ENCODE assay signal across 25 cellular contexts in genomic region chr1:119442756-119443155, GRCh38. TPM values are rescaled to one million over a fixed set of nuclear protein-coding genes. Genes with fewer than 3 reads are reported as not detected.
A peak's percentile ranks its signal among the peaks of the same experiment; 100 is the strongest.
DNase-seq lines count a peak whose midpoint lies in the region; ATAC-seq, FAIRE-seq and TF ChIP-seq lines count a peak whose summit lies in the region.
"Had no signal": no experiment of that assay in that cellular context is flagged by ENCODE, and none has a peak within 500 bp of the region (broad histone marks: within the 10 kb centered on the region; RNA-seq: fewer than 3 reads in every experiment).

No MANE protein-coding gene starts in this region.

- 0% methylated on average over 6 of the region's 6 CpGs for WGBS in K562 (ENCODE audit: insufficient coverage, low coverage, missing lambda C conversion rate)

- H3K4me2 ChIP-seq in K562 (ENCODE audit: insufficient read depth, low read length) (no peak overlapping the region), keratinocyte (ENCODE audit: control insufficient read depth, extremely low read depth, insufficient read depth, low read depth, low read length) (no peak overlapping the region)
- H3K4me2 ChIP-seq: A549; BLaER1 treated with 17β-estradiol and CSF1 and Interleukin-3, amounts not matched to agents 10 nM and 100 nM had no signal

- no peaks in the 10 kb centered on the region for H3K27me3 Mint-ChIP-seq in Caco-2 (ENCODE audit: insufficient read depth, unreplicated experiment)

- no peak for TF ChIP-seq EP300 in K562 (IDR thresholded peaks at IDR 0.05; ENCODE audit: low read length)

- no peak overlapping the region for H3K27ac ChIP-seq in K562 (ENCODE audit: extremely low read depth, low read depth, low read length)
- H3K27ac ChIP-seq in keratinocyte (ENCODE audit: control insufficient read depth, insufficient read depth, low read length): no peak overlapping the region
- H3K27ac ChIP-seq: A549; BLaER1 treated with 17β-estradiol and CSF1 and Interleukin-3, amounts not matched to agents 10 nM and 100 nM; GM23248 had no signal

- dilution Hi-C loops in keratinocyte (cut with MboI; ENCODE audit: extremely low pct_ligation_motif_present, low sequenced_read_pairs): no loop called here

- H3K9me3 Mint-ChIP-seq in Caco-2 (ENCODE audit: unreplicated experiment): no peaks in the 10 kb centered on the region
- H3K9me3 Mint-ChIP-seq: CD4-positive, alpha-beta T cell had no signal

- H3K9ac ChIP-seq in K562 (ENCODE audit: insufficient read depth in 1 of 2, low read depth in 2 of 2, low read length in 2 of 2) (no peak overlapping the region), keratinocyte (ENCODE audit: control insufficient read depth, extremely low read depth, insufficient read depth, low read length) (no peak overlapping the region)
- H3K9ac ChIP-seq: BLaER1 treated with 17β-estradiol and CSF1 and Interleukin-3, amounts not matched to agents 10 nM and 100 nM; GM23248 had no signal

- POLR2A ChIA-PET in Caco-2 (lab: Charles Lee) (no interaction called here), K562 (lab: Yijun Ruan, JAX) (no interaction called here)

- H3K4me3 Mint-ChIP-seq in Caco-2 (ENCODE audit: unreplicated experiment): no peak overlapping the region
- H3K4me3 Mint-ChIP-seq: CD14-positive monocyte; CD4-positive, alpha-beta T cell; CD8-positive, alpha-beta memory T cell had no signal

- H3K36me3 Mint-ChIP-seq in Caco-2 (ENCODE audit: insufficient read depth, unreplicated experiment): no peaks in the 10 kb centered on the region
- H3K36me3 Mint-ChIP-seq: CD14-positive monocyte; CD8-positive, alpha-beta memory T cell had no signal

- no peaks in the 10 kb centered on the region for H3K4me1 ChIP-seq in Caco-2
- no peaks in the 10 kb centered on the region for H3K4me1 ChIP-seq in K562 (replicated peaks in 1 of 2; ENCODE audit: control insufficient read depth in 2 of 2, insufficient read depth in 2 of 2, low read length in 2 of 2)
- peaks cover 5% of the 10 kb centered on the region for H3K4me1 ChIP-seq in keratinocyte (ENCODE audit: control insufficient read depth, extremely low read depth, insufficient read depth, low read length)
- H3K4me1 ChIP-seq: A549, BE2C had no signal

- no peak overlapping the region for H2AFZ ChIP-seq in K562 (ENCODE audit: low read depth, low read length)
- H2AFZ ChIP-seq in keratinocyte (ENCODE audit: control insufficient read depth, low read length): no peak overlapping the region
- H2AFZ ChIP-seq: GM23248 had no signal

- H3K79me2 ChIP-seq in K562 (ENCODE audit: control insufficient read depth, insufficient read depth, low read length) (no peaks in the 10 kb centered on the region), keratinocyte (ENCODE audit: control insufficient read depth, insufficient read depth, low read length) (no peaks in the 10 kb centered on the region)

- H3K27ac Mint-ChIP-seq in Caco-2 (ENCODE audit: unreplicated experiment): peak overlapping the region; percentile 4
- H3K27ac Mint-ChIP-seq: CD14-positive monocyte; CD4-positive, alpha-beta T cell; CD8-positive, alpha-beta memory T cell had no signal

- H3K36me3 ChIP-seq in Caco-2 (ENCODE audit: control insufficient read depth, insufficient read depth, low read length) (no peaks in the 10 kb centered on the region), K562 (ENCODE audit: control insufficient read depth, insufficient read depth, low read length) (no peaks in the 10 kb centered on the region), keratinocyte (ENCODE audit: control insufficient read depth in 2 of 2, extremely low read depth in 1 of 2, insufficient read depth in 2 of 2, low read length in 2 of 2) (no peaks in the 10 kb centered on the region)
- H3K36me3 ChIP-seq: BE2C; BLaER1 treated with 17β-estradiol and CSF1 and Interleukin-3, amounts not matched to agents 10 nM and 100 nM had no signal

- no peaks in the 10 kb centered on the region for H3K27me3 ChIP-seq in Caco-2 (replicated peaks; ENCODE audit: control insufficient read depth, insufficient read depth, low read length)
- 0 out of 5 replicates have a peak, but pooled peaks cover 0 to 2% of the 10 kb centered on the region in 2 experiments for H3K27me3 ChIP-seq in K562 (ENCODE audit: control insufficient read depth in 2 of 2, insufficient read depth in 2 of 2, low read length in 2 of 2)
- no peaks in the 10 kb centered on the region for H3K27me3 ChIP-seq in keratinocyte (ENCODE audit: control insufficient read depth, extremely low read depth, insufficient read depth, low read length)
- H3K27me3 ChIP-seq: BLaER1 treated with 17β-estradiol and CSF1 and Interleukin-3, amounts not matched to agents 10 nM and 100 nM had no signal

- peaks cover 16% of the 10 kb centered on the region for H3K4me1 Mint-ChIP-seq in Caco-2 (ENCODE audit: low read depth, unreplicated experiment)
- H3K4me1 Mint-ChIP-seq: CD14-positive monocyte; CD8-positive, alpha-beta memory T cell had no signal

- no peak overlapping the region for H3K4me3 ChIP-seq in Caco-2 (ENCODE audit: low read depth, low read length)
- no peak overlapping the region for H3K4me3 ChIP-seq in K562
- H3K4me3 ChIP-seq in epithelial cell of esophagus (ENCODE audit: low read length): no peak overlapping the region
- no peak overlapping the region for H3K4me3 ChIP-seq in keratinocyte (ENCODE audit: control insufficient read depth in 2 of 3, extremely low read depth in 1 of 3, insufficient read depth in 2 of 3, low read depth in 1 of 3, low read length in 3 of 3)
- H3K4me3 ChIP-seq: A549; BLaER1 treated with 17β-estradiol and CSF1 and Interleukin-3, amounts not matched to agents 10 nM and 100 nM; GM23248 had no signal

- CTCF ChIA-PET in Caco-2 (lab: Charles Lee) (no interaction called here), K562 (lab: Yijun Ruan, JAX; ENCODE audit: low intra/inter-chr PET ratio) (no interaction called here)

- H3K9me1 ChIP-seq in K562 (ENCODE audit: control insufficient read depth, insufficient read depth, low read length): no peaks in the 10 kb centered on the region
- H3K9me1 ChIP-seq in keratinocyte (ENCODE audit: control insufficient read depth, extremely low read depth, insufficient read depth, low read length): no peaks in the 10 kb centered on the region

- DNase-seq in Caco-2: no peak
- DNase-seq in K562 (ENCODE audit: extremely low read depth in 1 of 4, low spot score in 3 of 4): no peak
- DNase-seq in epithelial cell of esophagus (ENCODE audit: low read depth): peak; percentile 50
- DNase-seq in keratinocyte (ENCODE audit: low read depth, low spot score): no peak
- DNase-seq in DMS79 (lab: John Stamatoyannopoulos, UW): no peak
- no peak for DNase-seq in left cardiac atrium
- DNase-seq: 8988T; ACHN; AML-193; BE2C; Calu3; CD4-positive, alpha-beta T cell; CD8-positive, alpha-beta memory T cell; DMS53; DND-41; GM23248; H7 had no signal

- peak; percentile 61 for FAIRE-seq in K562 (lab: Jason Lieb, UNC)
- FAIRE-seq in keratinocyte (lab: Jason Lieb, UNC): peak; percentile 59
- FAIRE-seq: A549, G401.6, GM12892, H1 had no signal

- BruUV-seq in Caco-2 (replicated peaks; lab: Mats Ljungman, UMichigan) (no TSS peak), K562 (replicated peaks; lab: Mats Ljungman, UMichigan) (no TSS peak)

- TF ChIP-seq POLR2A in K562 (conservative IDR thresholded peaks at IDR 0.05): no peak

- no peak for TF ChIP-seq CTCF in Caco-2 (IDR thresholded peaks at IDR 0.05; ENCODE audit: insufficient read depth in 1 of 2, low read depth in 1 of 2, low read length in 1 of 2, severe bottlenecking in 1 of 2, unreplicated experiment in 1 of 2)
- TF ChIP-seq CTCF in K562 (IDR thresholded peaks at IDR 0.05 in 2 of 3, conservative IDR thresholded peaks at IDR 0.05 in 1 of 3; ENCODE audit: insufficient read depth in 2 of 3, low read depth in 1 of 3, low read length in 3 of 3): no peak
- TF ChIP-seq CTCF in epithelial cell of esophagus (IDR thresholded peaks at IDR 0.05; ENCODE audit: insufficient read depth, low read depth, low read length, missing control alignments): no peak
- no peak for TF ChIP-seq CTCF in keratinocyte (optimal IDR thresholded peaks at IDR 0.05 in 1 of 3, IDR thresholded peaks at IDR 0.05 in 1 of 3, conservative IDR thresholded peaks at IDR 0.05 in 1 of 3; ENCODE audit: extremely low read depth in 1 of 3, insufficient read depth in 2 of 3, low read length in 3 of 3)

- no peak for TF ChIP-seq RAD21 in K562 (CRISPR knock-in tag; conservative IDR thresholded peaks at IDR 0.05 in 1 of 2, IDR thresholded peaks at IDR 0.05 in 1 of 2)

- ATAC-seq in K562 (no peak), left cardiac atrium (no peak), HG03469 (IDR thresholded peaks at IDR 0.05; ENCODE audit: unreplicated experiment) (no peak)
- ATAC-seq: A549, HCT116 had no signal

- H3K9me3 ChIP-seq in Caco-2 (no peaks in the 10 kb centered on the region), K562 (replicated peaks; ENCODE audit: control insufficient read depth, insufficient read depth, low read depth, low read length) (no peaks in the 10 kb centered on the region), keratinocyte (ENCODE audit: control insufficient read depth, low read depth, low read length) (no peaks in the 10 kb centered on the region)
- H3K9me3 ChIP-seq: A549; BE2C; BLaER1 treated with 17β-estradiol and CSF1 and Interleukin-3, amounts not matched to agents 10 nM and 100 nM had no signal

- intact Hi-C loops in Caco-2 (cut with micrococcal nuclease; ENCODE audit: unreplicated experiment) (no loop called here), K562 (cut with micrococcal nuclease) (loop anchor here (5.0 kb wide), 1 partner anchor 35 kb away; no protein-coding TSS in a partner anchor), left cardiac atrium (cut with DNase I) (no loop called here)

- in situ Hi-C loops in K562 (cut with MboI): no loop called here

- no peaks in the 10 kb centered on the region for H4K20me1 ChIP-seq in K562 (replicated peaks; ENCODE audit: control insufficient read depth, insufficient read depth, low read length)
- H4K20me1 ChIP-seq in keratinocyte (ENCODE audit: control insufficient read depth, extremely low read depth, insufficient read depth, low read length): no peaks in the 10 kb centered on the region
- H4K20me1 ChIP-seq: BLaER1 treated with 17β-estradiol and CSF1 and Interleukin-3, amounts not matched to agents 10 nM and 100 nM had no signal

RNA-seq across cellular contexts. Expression of gene HSD3B2, which starts 27.8 kb away (rescaled TPM):
- total RNA-seq in Caco-2 (2022) (not detected in 2 replicates), K562 (2014; rRNA removed) (not detected in 2 replicates), K562 (2014; rRNA removed; fragmentation: Illumina TruSeq; extraction: Trizol) (not detected in 2 replicates), K562 (2015; rRNA removed; fragmentation: Illumina TruSeq; extraction: Trizol) (not detected in 2 replicates), K562 (2021) (0.96 and 1.1 TPM in 2 replicates), left cardiac atrium (not detected)
- total RNA-seq in K562 (2011; cell fraction: chromatin; rRNA removed; ENCODE audit: low replicate concordance): not detected in 2 replicates
- not detected in 2 replicates for total RNA-seq in K562 (2011; cell fraction: nucleolus; rRNA removed)
- total RNA-seq in K562 (2011; cell fraction: nucleoplasm; rRNA removed): not detected in 2 replicates
- polyA plus RNA-seq in K562 (2011; rRNA removed) (not detected in 2 replicates), K562 (2014; fragmentation: Illumina TruSeq; extraction: Trizol) (not detected in 2 replicates), K562 (2014; fragmentation: Nextera tagmentation; extraction: Ambion mirVana) (not detected), K562 (2014; rRNA removed) (not detected in 2 replicates), keratinocyte (not detected in 3 replicates)
- not detected in 2 replicates for polyA plus RNA-seq in K562 (2011; cell fraction: cytosol; rRNA removed)
- polyA plus RNA-seq in K562 (2011; cell fraction: nucleus; rRNA removed): not detected in 2 replicates
- not detected in 2 replicates for polyA plus RNA-seq in K562 (2012)
- not detected in 2 replicates for polyA minus RNA-seq in K562 (2011; rRNA and poly(A)+ RNA removed)
- not detected in 2 replicates for polyA minus RNA-seq in K562 (2011; cell fraction: cytosol; rRNA and poly(A)+ RNA removed)
- polyA minus RNA-seq in K562 (2011; cell fraction: nucleus; rRNA and poly(A)+ RNA removed): not detected in 2 replicates
- not detected for polyA plus RNA-seq in keratinocyte (2011; ENCODE audit: low read depth)
- polyA plus RNA-seq in keratinocyte (2011; cell fraction: cytosol; rRNA removed): not detected in 2 replicates
- not detected in 2 replicates for polyA plus RNA-seq in keratinocyte (2011; cell fraction: nucleus; rRNA removed)
- polyA plus RNA-seq in keratinocyte (2012; ENCODE audit: low replicate concordance): not detected in 2 replicates
- polyA minus RNA-seq in keratinocyte: not detected in 3 replicates
- not detected for polyA minus RNA-seq in keratinocyte (2011; cell fraction: cytosol; rRNA and poly(A)+ RNA removed)
- not detected in 2 replicates for polyA minus RNA-seq in keratinocyte (2011; cell fraction: nucleus; rRNA and poly(A)+ RNA removed)
- total RNA-seq: Calu3; CD4-positive, alpha-beta T cell; CD8-positive, alpha-beta memory T cell; GM23248; H1 had no signal
- polyA plus RNA-seq: A549; CD14-positive monocyte; CD8-positive, alpha-beta memory T cell; GM23248; H1 had no signal
